Comparison of ENCODE assay signal across 1 cellular context in the genomic region with DNA sequence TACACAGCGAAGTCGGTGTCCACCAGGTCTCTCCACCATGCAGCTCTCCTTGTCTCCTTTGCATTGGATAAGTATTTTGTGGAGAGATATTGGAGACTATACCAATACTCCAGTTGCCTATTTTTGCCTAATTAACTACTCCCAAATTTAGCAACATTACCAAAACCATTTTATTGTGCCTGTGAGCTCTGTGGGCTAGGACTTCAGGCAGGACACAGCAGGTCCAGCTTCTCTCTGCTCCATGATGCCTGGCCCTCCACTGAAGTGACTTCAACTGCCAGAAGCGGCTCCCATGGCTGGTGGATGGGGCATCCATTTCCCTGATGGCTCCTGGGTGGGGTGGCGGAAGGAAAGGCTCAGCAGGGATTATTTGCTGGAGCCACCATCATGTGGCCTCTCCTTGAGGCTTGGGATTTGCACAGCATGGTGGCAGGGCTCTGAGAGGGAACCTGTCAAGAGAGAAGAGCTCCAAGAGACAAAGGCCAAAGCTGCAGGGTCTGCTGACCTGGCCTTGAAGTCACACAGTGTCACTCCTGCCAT.
TF ChIP-seq lines count a peak whose summit lies in the region.

No MANE protein-coding gene starts in this region.

TF ChIP-seq in WTC11, 78 proteins besides CTCF, POLR2A, EP300 and RAD21 (continued from another document):
- no peak for TF ChIP-seq EMX1 (CRISPR knock-in tag; IDR thresholded peaks at IDR 0.05)
- TF ChIP-seq, protein P1, sequence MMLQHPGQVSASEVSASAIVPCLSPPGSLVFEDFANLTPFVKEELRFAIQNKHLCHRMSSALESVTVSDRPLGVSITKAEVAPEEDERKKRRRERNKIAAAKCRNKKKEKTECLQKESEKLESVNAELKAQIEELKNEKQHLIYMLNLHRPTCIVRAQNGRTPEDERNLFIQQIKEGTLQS (CRISPR knock-in tag; conservative IDR thresholded peaks at IDR 0.05) = no peak
TF ChIP-seq in WTC11: peak in this region for 0.
